Comparison of ENCODE assay signal across 1 cellular context in the genomic region with DNA sequence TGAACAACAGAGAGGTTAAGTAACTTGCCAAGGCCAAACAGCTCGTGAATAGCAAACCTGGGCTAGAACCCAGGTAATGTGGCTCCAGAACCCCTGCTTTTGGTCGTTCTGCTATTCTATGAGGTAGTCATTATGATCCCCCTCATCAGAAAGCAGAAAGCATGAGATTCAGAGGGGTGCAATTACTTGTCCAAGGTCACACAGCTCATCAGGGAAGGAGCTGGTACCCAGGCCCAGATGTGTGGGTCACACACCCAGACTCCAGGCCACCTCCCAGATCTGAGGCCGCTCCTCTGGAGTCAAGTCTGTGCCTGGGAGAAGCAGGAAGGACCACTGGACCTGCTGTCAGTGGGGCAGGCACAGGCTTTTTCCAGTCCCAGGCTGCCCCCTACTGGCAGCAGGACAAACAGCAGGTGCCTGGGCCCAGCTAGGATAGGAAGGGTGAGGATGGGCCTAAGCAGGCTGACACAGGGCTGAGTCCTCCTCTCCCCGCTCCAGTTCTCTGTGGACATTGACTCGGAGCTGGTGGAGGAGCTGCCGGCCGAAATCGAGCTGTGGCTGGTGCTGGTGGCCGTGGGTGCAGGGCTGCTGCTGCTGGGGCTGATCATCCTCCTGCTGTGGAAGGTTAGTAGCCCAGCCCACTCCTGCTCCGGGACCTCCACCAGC.
A peak's percentile ranks its signal among the peaks of the same experiment; 100 is the strongest.
TF ChIP-seq lines count a peak whose summit lies in the region.

No MANE protein-coding gene starts in this region.

TF ChIP-seq in H1, 55 proteins besides CTCF, POLR2A, EP300 and RAD21:
- TF ChIP-seq YY1 (IDR thresholded peaks at IDR 0.05; ENCODE audit: low read depth, low read length) (0 out of 2 replicates have a peak, but pooled peaks have one; percentile 40), TCF12 (IDR thresholded peaks at IDR 0.05; ENCODE audit: low read depth, low read length) (0 out of 2 replicates have a peak, but pooled peaks have one; percentile 33), POU5F1 (IDR thresholded peaks at IDR 0.05; ENCODE audit: low read depth, low read length) (no peak), KDM1A (IDR thresholded peaks at IDR 0.05; ENCODE audit: borderline replicate concordance, low read length) (peak; percentile 95), CHD2 (IDR thresholded peaks at IDR 0.05; ENCODE audit: low read length) (0 out of 2 replicates have a peak, but pooled peaks have one; percentile 32), GABPA (IDR thresholded peaks at IDR 0.05; ENCODE audit: borderline replicate concordance, insufficient read depth, low read length) (peak; percentile 64; the same call in 1 of the 2 replicates), SIN3A (conservative IDR thresholded peaks at IDR 0.05 in 1 of 2, IDR thresholded peaks at IDR 0.05 in 1 of 2; ENCODE audit: low read depth in 1 of 2, low read length in 2 of 2) (peak in 1 of 2 experiments; percentile 76; a peak in 2 of 4 replicates), BCL11A (IDR thresholded peaks at IDR 0.05; ENCODE audit: low read depth in 2 of 2, low read length in 2 of 2) (no peak)
- TF ChIP-seq, protein P1, sequence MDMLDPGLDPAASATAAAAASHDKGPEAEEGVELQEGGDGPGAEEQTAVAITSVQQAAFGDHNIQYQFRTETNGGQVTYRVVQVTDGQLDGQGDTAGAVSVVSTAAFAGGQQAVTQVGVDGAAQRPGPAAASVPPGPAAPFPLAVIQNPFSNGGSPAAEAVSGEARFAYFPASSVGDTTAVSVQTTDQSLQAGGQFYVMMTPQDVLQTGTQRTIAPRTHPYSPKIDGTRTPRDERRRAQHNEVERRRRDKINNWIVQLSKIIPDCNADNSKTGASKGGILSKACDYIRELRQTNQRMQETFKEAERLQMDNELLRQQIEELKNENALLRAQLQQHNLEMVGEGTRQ (IDR thresholded peaks at IDR 0.05; ENCODE audit: low read length): peak; percentile 22; the same call in 1 of the 2 replicates
